Comparison of ENCODE assay signal across 9 cellular contexts in genomic region chr9:127283917-127284316, GRCh38. TPM values are rescaled to one million over a fixed set of nuclear protein-coding genes. Genes with fewer than 3 reads are reported as not detected.
DNase-seq lines count a peak whose midpoint lies in the region; ATAC-seq and TF ChIP-seq lines count a peak whose summit lies in the region.
"Had no signal": no experiment of that assay in that cellular context is flagged by ENCODE, and none has a peak within 500 bp of the region (broad histone marks: within the 10 kb centered on the region; RNA-seq: fewer than 3 reads in every experiment).

No MANE protein-coding gene starts in this region.

- DNase-seq in ACHN = peak; percentile 25
- no peak for DNase-seq in GM13977 (ENCODE audit: low spot score)
- DNase-seq in activated CD4-positive, alpha-beta T cell treated with anti-CD3 and anti-CD28 coated beads, Interleukin-2, amount 10 ng/mL, durations not matched to agents 7 days and 5 days = peak; percentile 34
- DNase-seq in hippocampal formation (lab: John Stamatoyannopoulos, UW) = peak; percentile 24 to 57
- DNase-seq in GM19238 (ENCODE audit: insufficient read length, low spot score) = no peak
- DNase-seq in NCI-H2107 treated with DMSO at 0.1 percent for 48 hours (lab: John Stamatoyannopoulos, UW; ENCODE audit: unreplicated experiment) = no peak
- no peak for DNase-seq in NCI-H1417 treated with DMSO at 0.1 percent for 48 hours (lab: John Stamatoyannopoulos, UW)

- CTCF ChIA-PET in activated CD4-positive, alpha-beta T cell treated with anti-CD3 and anti-CD28 coated beads, Interleukin-2, amount 10 ng/mL, durations not matched to agents 7 days and 5 days (lab: Charles Lee) = interaction anchor here (1.2 to 1.6 kb wide), 2 partner anchors 11 to 35 kb away, joined by 3 to 5 read pairs; no protein-coding TSS in a partner anchor

- no peaks in the 10 kb centered on the region for H3K36me3 Mint-ChIP-seq in activated CD4-positive, alpha-beta T cell treated with anti-CD3 and anti-CD28 coated beads, Interleukin-2, amount 10 ng/mL, durations not matched to agents 7 days and 5 days (ENCODE audit: low read depth)

- TF ChIP-seq CTCF in GM13977 (IDR thresholded peaks at IDR 0.05; ENCODE audit: extremely low read depth, insufficient read depth, missing control alignments) = peak; percentile 33

- peaks cover 33% of the 10 kb centered on the region for H3K27me3 Mint-ChIP-seq in activated CD4-positive, alpha-beta T cell treated with anti-CD3 and anti-CD28 coated beads, Interleukin-2, amount 10 ng/mL, durations not matched to agents 7 days and 5 days

- no peak overlapping the region for H3K27ac Mint-ChIP-seq in activated CD4-positive, alpha-beta T cell treated with anti-CD3 and anti-CD28 coated beads, Interleukin-2, amount 10 ng/mL, durations not matched to agents 7 days and 5 days
- H3K27ac Mint-ChIP-seq: activated naive CD8-positive, alpha-beta T cell had no signal

- in situ Hi-C loops in ACHN (cut with HindIII; ENCODE audit: low pct_ligation_motif_present, low pct_unique_long_range_greater_than_20kb, low sequenced_read_pairs) = no loop called here
- in situ Hi-C loops in GM13977 (cut with MboI; ENCODE audit: low pct_unique_long_range_greater_than_20kb, low sequenced_read_pairs, unreplicated experiment) = no loop called here

- no peak for ATAC-seq in HG02623 (IDR thresholded peaks at IDR 0.05; ENCODE audit: unreplicated experiment)

- no peaks in the 10 kb centered on the region for H3K9me3 Mint-ChIP-seq in activated CD4-positive, alpha-beta T cell treated with anti-CD3 and anti-CD28 coated beads, Interleukin-2, amount 10 ng/mL, durations not matched to agents 7 days and 5 days

- H3K4me3 Mint-ChIP-seq in activated CD4-positive, alpha-beta T cell treated with anti-CD3 and anti-CD28 coated beads, Interleukin-2, amount 10 ng/mL, durations not matched to agents 7 days and 5 days = no peak overlapping the region
- H3K4me3 Mint-ChIP-seq: activated naive CD8-positive, alpha-beta T cell had no signal

- H3K4me1 Mint-ChIP-seq in activated CD4-positive, alpha-beta T cell treated with anti-CD3 and anti-CD28 coated beads, Interleukin-2, amount 10 ng/mL, durations not matched to agents 7 days and 5 days = no peaks in the 10 kb centered on the region

- POLR2A ChIA-PET in activated CD4-positive, alpha-beta T cell treated with anti-CD3 and anti-CD28 coated beads, Interleukin-2, amount 10 ng/mL, durations not matched to agents 7 days and 5 days (lab: Charles Lee) = no interaction called here

RNA-seq across cellular contexts. Expression of gene GARNL3, which starts 19.3 kb away (rescaled TPM):
- 1 to 10 TPM; 1.6 to 2.0 TPM for total RNA-seq in activated CD4-positive, alpha-beta T cell treated with anti-CD3 and anti-CD28 coated beads, Interleukin-2, amount 10 ng/mL, durations not matched to agents 7 days and 5 days

Comparison
In these comparisons a context has a peak if more than half of its experiments do, and no peak if none do; other contexts are left out.
1. DNase-seq: peak in ACHN (single experiment), activated CD4-positive, alpha-beta T cell treated with anti-CD3 and anti-CD28 coated beads, Interleukin-2, amount 10 ng/mL, durations not matched to agents 7 days and 5 days (single experiment) and hippocampal formation (2 of 2); none in GM13977 (single experiment), GM19238 (single experiment), NCI-H2107 treated with DMSO at 0.1 percent for 48 hours (single experiment) and NCI-H1417 treated with DMSO at 0.1 percent for 48 hours (single experiment).